12 cellular contexts compared by ENCODE assay signal in genomic region chr2:25201265-25201664, GRCh38. TPM values are rescaled to one million over a fixed set of nuclear protein-coding genes. Genes with fewer than 3 reads are reported as not detected.
A peak's percentile ranks its signal among the peaks of the same experiment; 100 is the strongest.
DNase-seq lines count a peak whose midpoint lies in the region; ATAC-seq and TF ChIP-seq lines count a peak whose summit lies in the region.
"Had no signal": no experiment of that assay in that cellular context is flagged by ENCODE, and none has a peak within 500 bp of the region (broad histone marks: within the 10 kb centered on the region; RNA-seq: fewer than 3 reads in every experiment).

No MANE protein-coding gene starts in this region.

- CTCF ChIA-PET in IMR-90 (lab: Yijun Ruan, JAX): no interaction called here

- no peaks in the 10 kb centered on the region for H3K36me3 ChIP-seq in IMR-90 (ENCODE audit: control insufficient read depth, insufficient read depth, low read length)
- H3K36me3 ChIP-seq in brain microvascular endothelial cell (replicated peaks): no peaks in the 10 kb centered on the region
- H3K36me3 ChIP-seq in osteoblast (ENCODE audit: insufficient read depth, low read length): no peaks in the 10 kb centered on the region
- H3K36me3 ChIP-seq: sigmoid colon had no signal

- H3K36me3 Mint-ChIP-seq in mesothelial cell of epicardium: no peaks in the 10 kb centered on the region
- H3K36me3 Mint-ChIP-seq: activated naive CD8-positive, alpha-beta T cell had no signal

- H3K79me2 ChIP-seq in osteoblast (ENCODE audit: insufficient read depth, low read length): no peaks in the 10 kb centered on the region

- no peak overlapping the region for H2BK15ac ChIP-seq in IMR-90 (ENCODE audit: low read depth, low read length)

- intact Hi-C loops in IMR-90 (cut with micrococcal nuclease): no loop called here

- H2AK5ac ChIP-seq in IMR-90 (ENCODE audit: low read depth, low read length): no peak overlapping the region

- H3K23ac ChIP-seq in IMR-90 (ENCODE audit: low read depth, low read length): no peak overlapping the region

- no peak overlapping the region for H3K27ac ChIP-seq in IMR-90 (ENCODE audit: insufficient read depth, low read length)
- no peak overlapping the region for H3K27ac ChIP-seq in brain microvascular endothelial cell
- H3K27ac ChIP-seq in osteoblast (ENCODE audit: low read depth, low read length): no peak overlapping the region
- H3K27ac ChIP-seq: sigmoid colon had no signal

- H3K18ac ChIP-seq in IMR-90 (ENCODE audit: low read depth, low read length): no peak overlapping the region

- H3K9me3 Mint-ChIP-seq in mesothelial cell of epicardium: no peaks in the 10 kb centered on the region

- no peak overlapping the region for H4K8ac ChIP-seq in IMR-90 (ENCODE audit: low read depth in 2 of 2, low read length in 2 of 2)

- H3K4me1 ChIP-seq in IMR-90 (ENCODE audit: control insufficient read depth, insufficient read depth, low read length): peaks cover 1% of the 10 kb centered on the region; the same call in 1 of the 2 replicates
- peaks cover 5% of the 10 kb centered on the region for H3K4me1 ChIP-seq in osteoblast (ENCODE audit: insufficient read depth, low read length)

- H3K9ac ChIP-seq in IMR-90 (ENCODE audit: low read depth, low read length): no peak overlapping the region

- BruUV-seq in IMR-90 (replicated peaks; lab: Mats Ljungman, UMichigan): no TSS peak

- no peaks in the 10 kb centered on the region for H3K9me1 ChIP-seq in IMR-90 (ENCODE audit: insufficient read depth, low read length)

- in situ Hi-C loops in IMR-90 (cut with MboI; ENCODE audit: low sequenced_read_pairs) (no loop called here), brain microvascular endothelial cell (cut with HindIII; ENCODE audit: low pct_ligation_motif_present, low sequenced_read_pairs) (no loop called here)

- no peak overlapping the region for H4K91ac ChIP-seq in IMR-90 (ENCODE audit: insufficient read depth, low read depth, low read length)

- no peak overlapping the region for H4K5ac ChIP-seq in IMR-90 (ENCODE audit: low read depth, low read length)

- H3K4me2 ChIP-seq in IMR-90 (ENCODE audit: low read depth, low read length) (no peak overlapping the region), osteoblast (ENCODE audit: insufficient read depth, low read length) (no peak overlapping the region)

- no peak overlapping the region for H2AK9ac ChIP-seq in IMR-90 (replicated peaks; ENCODE audit: low read depth, low read length, poor library complexity)

- H3K27me3 ChIP-seq in IMR-90 (ENCODE audit: control insufficient read depth, insufficient read depth, low read length): no peaks in the 10 kb centered on the region; the same call in 1 of the 2 replicates
- no peaks in the 10 kb centered on the region for H3K27me3 ChIP-seq in brain microvascular endothelial cell (replicated peaks)
- H3K27me3 ChIP-seq in osteoblast (ENCODE audit: insufficient read depth, low read length): peaks cover 4% of the 10 kb centered on the region
- H3K27me3 ChIP-seq: sigmoid colon had no signal

- no peak overlapping the region for H3K56ac ChIP-seq in IMR-90 (ENCODE audit: extremely low read depth, insufficient read depth, low read length)

- H3K9me3 ChIP-seq in IMR-90 (ENCODE audit: control insufficient read depth, insufficient read depth, low read length): no peaks in the 10 kb centered on the region
- no peaks in the 10 kb centered on the region for H3K9me3 ChIP-seq in osteoblast (ENCODE audit: low read depth, low read length)
- H3K9me3 ChIP-seq: sigmoid colon had no signal

- H3K4ac ChIP-seq in IMR-90 (ENCODE audit: low read depth, low read length): no peak overlapping the region

- no peak for TF ChIP-seq RAD21 in IMR-90 (IDR thresholded peaks at IDR 0.05; ENCODE audit: low read length)

- no peak for DNase-seq in GM10266 (ENCODE audit: extremely low spot score)
- no peak for DNase-seq in IMR-90
- no peak for DNase-seq in brain microvascular endothelial cell
- peak; percentile 79 for DNase-seq in osteoblast (ENCODE audit: insufficient read length, low spot score, missing footprints)
- DNase-seq in mesothelial cell of epicardium (ENCODE audit: low spot score in 2 of 2, unreplicated experiment in 2 of 2): no peak
- DNase-seq in EL: no peak
- DNase-seq: activated CD4-positive, alpha-beta T cell treated with anti-CD3 and anti-CD28 coated beads, Interleukin-2, amount 50 U/mL, for 48 hours; HCEC 1CT; NCI-H524 treated with DMSO at 0.1 percent for 48 hours; sigmoid colon had no signal

- POLR2A ChIA-PET in IMR-90 (lab: Charles Lee; ENCODE audit: unreplicated experiment): no interaction called here

- H3K4me3 ChIP-seq in IMR-90 (ENCODE audit: insufficient read depth, low read depth, low read length) (no peak overlapping the region), brain microvascular endothelial cell (ENCODE audit: low read depth, low read length) (no peak overlapping the region), osteoblast (ENCODE audit: insufficient read depth, low read length) (no peak overlapping the region)
- H3K4me3 ChIP-seq: sigmoid colon had no signal

- TF ChIP-seq CTCF in GM10266 (IDR thresholded peaks at IDR 0.05; ENCODE audit: control insufficient read depth, insufficient read depth, low read depth, missing control alignments): peak; percentile 26
- TF ChIP-seq CTCF in IMR-90 (conservative IDR thresholded peaks at IDR 0.05; ENCODE audit: low read depth, low read length): 0 out of 2 replicates have a peak, but pooled peaks have one; percentile 18
- TF ChIP-seq CTCF in brain microvascular endothelial cell (IDR thresholded peaks at IDR 0.05; ENCODE audit: low read depth, low read length, missing control alignments): peak; percentile 59
- peak; percentile 36 for TF ChIP-seq CTCF in osteoblast (IDR thresholded peaks at IDR 0.05; ENCODE audit: extremely low read depth, low read depth, low read length)
- no peak for TF ChIP-seq CTCF in mesothelial cell of epicardium (IDR thresholded peaks at IDR 0.05; ENCODE audit: unreplicated experiment)

- H2BK120ac ChIP-seq in IMR-90 (ENCODE audit: low read depth, low read length): no peak overlapping the region

- no peak overlapping the region for H2AFZ ChIP-seq in IMR-90 (replicated peaks; ENCODE audit: low read length, poor library complexity)
- no peak overlapping the region for H2AFZ ChIP-seq in osteoblast (ENCODE audit: low read length)

- H3K27me3 Mint-ChIP-seq in mesothelial cell of epicardium (ENCODE audit: low read depth): peaks cover 2% of the 10 kb centered on the region
- H3K27me3 Mint-ChIP-seq: activated naive CD8-positive, alpha-beta T cell had no signal

- H4K20me1 ChIP-seq in IMR-90 (ENCODE audit: insufficient read depth, low read length) (no peaks in the 10 kb centered on the region), osteoblast (ENCODE audit: insufficient read depth, low read length) (no peaks in the 10 kb centered on the region)

- no peak overlapping the region for H3K27ac Mint-ChIP-seq in mesothelial cell of epicardium
- H3K27ac Mint-ChIP-seq: activated naive CD8-positive, alpha-beta T cell had no signal

- peak; percentile 48; the same call in 1 of the 2 replicates for ATAC-seq in IMR-90 (ENCODE audit: low read depth)
- no peak for ATAC-seq in HG02798 (IDR thresholded peaks at IDR 0.05; ENCODE audit: poor library complexity, unreplicated experiment)

- H3K79me1 ChIP-seq in IMR-90 (ENCODE audit: low read depth in 1 of 2, low read length in 2 of 2): no peaks in the 10 kb centered on the region

- no peak overlapping the region for H3K4me3 Mint-ChIP-seq in mesothelial cell of epicardium
- H3K4me3 Mint-ChIP-seq: activated naive CD8-positive, alpha-beta T cell had no signal

- WGBS in IMR-90 (ENCODE audit: extremely low coverage in 2 of 2, insufficient read length in 1 of 2), 2 experiments: no CpG with 5 or more reads among the region's 6 CpGs

- TF ChIP-seq POLR2A in IMR-90 (IDR thresholded peaks at IDR 0.05; ENCODE audit: low read depth, low read length): no peak

- no peak overlapping the region for H2BK20ac ChIP-seq in IMR-90 (ENCODE audit: low read depth, low read length)

- H3K14ac ChIP-seq in IMR-90 (replicated peaks; ENCODE audit: low read depth, low read length): no peak overlapping the region

- H3K4me1 Mint-ChIP-seq in mesothelial cell of epicardium: peaks cover 14% of the 10 kb centered on the region

- no peak overlapping the region for H2BK5ac ChIP-seq in IMR-90 (ENCODE audit: low read depth, low read length, poor library complexity, severe bottlenecking)

- dilution Hi-C loops in IMR-90 (cut with HindIII; ENCODE audit: low sequenced_read_pairs, unreplicated experiment): no loop called here

TF ChIP-seq in IMR-90, 13 proteins besides CTCF, POLR2A, EP300 and RAD21 (continues in another document):
- no peak for TF ChIP-seq NFE2L2 (IDR thresholded peaks at IDR 0.05; ENCODE audit: low read depth, low read length)
- no peak for TF ChIP-seq SMC3 (IDR thresholded peaks at IDR 0.05; ENCODE audit: low read depth, low read length)
- no peak for TF ChIP-seq MAFK (IDR thresholded peaks at IDR 0.05; ENCODE audit: low read depth, low read length)
- no peak for TF ChIP-seq RFX5 (IDR thresholded peaks at IDR 0.05; ENCODE audit: low read depth, low read length)
- no peak for TF ChIP-seq BHLHE40 (IDR thresholded peaks at IDR 0.05; ENCODE audit: low read depth, low read length)
- no peak for TF ChIP-seq CEBPB (IDR thresholded peaks at IDR 0.05; ENCODE audit: low read depth, low read length)
- TF ChIP-seq, protein P1, sequence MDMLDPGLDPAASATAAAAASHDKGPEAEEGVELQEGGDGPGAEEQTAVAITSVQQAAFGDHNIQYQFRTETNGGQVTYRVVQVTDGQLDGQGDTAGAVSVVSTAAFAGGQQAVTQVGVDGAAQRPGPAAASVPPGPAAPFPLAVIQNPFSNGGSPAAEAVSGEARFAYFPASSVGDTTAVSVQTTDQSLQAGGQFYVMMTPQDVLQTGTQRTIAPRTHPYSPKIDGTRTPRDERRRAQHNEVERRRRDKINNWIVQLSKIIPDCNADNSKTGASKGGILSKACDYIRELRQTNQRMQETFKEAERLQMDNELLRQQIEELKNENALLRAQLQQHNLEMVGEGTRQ (IDR thresholded peaks at IDR 0.05; ENCODE audit: low read depth, low read length): no peak
- no peak for TF ChIP-seq ELK1 (IDR thresholded peaks at IDR 0.05; ENCODE audit: borderline replicate concordance, low read depth, low read length)

RNA-seq across cellular contexts. Expression of gene POMC, which starts 32.9 kb away (rescaled TPM):
- total RNA-seq in IMR-90 (2012; rRNA removed) (not detected in 2 replicates), osteoblast (0.59 and 2.2 TPM in 2 replicates), mesothelial cell of epicardium (0.29 TPM in 1 of 3 replicates, not detected in the others)
- 0.17 and 0.47 TPM in 2 replicates for polyA plus RNA-seq in IMR-90 (2012; rRNA removed)
- polyA plus RNA-seq in IMR-90 (2012; cell fraction: cytosol; rRNA removed): 0.32 and 0.80 TPM in 2 replicates
- polyA plus RNA-seq in IMR-90 (2012; cell fraction: nucleus; rRNA removed; ENCODE audit: low replicate concordance): 0.29 TPM in 2 replicates
